9 cellular contexts compared by ENCODE assay signal in genomic region chr10:11663763-11664555, GRCh38. TPM values are rescaled to one million over a fixed set of nuclear protein-coding genes. Genes with fewer than 3 reads are reported as not detected.
DNase-seq lines count a peak whose midpoint lies in the region; ATAC-seq and TF ChIP-seq lines count a peak whose summit lies in the region.
"Had no signal": no experiment of that assay in that cellular context is flagged by ENCODE, and none has a peak within 500 bp of the region (broad histone marks: within the 10 kb centered on the region; RNA-seq: fewer than 3 reads in every experiment).

No MANE protein-coding gene starts in this region.

- no peak overlapping the region for H2AFZ ChIP-seq in smooth muscle cell (ENCODE audit: low read depth)

- no peaks in the 10 kb centered on the region for H3K9me3 ChIP-seq in HEK293 (ENCODE audit: control insufficient read depth, insufficient read depth, low read depth, low read length)
- H3K9me3 ChIP-seq in smooth muscle cell (replicated peaks; ENCODE audit: low read depth), result no peaks in the 10 kb centered on the region

- H3K4me1 ChIP-seq in HEK293 (ENCODE audit: control insufficient read depth, insufficient read depth, low read length), result no peaks in the 10 kb centered on the region
- H3K4me1 ChIP-seq in smooth muscle cell (ENCODE audit: low read depth), result no peaks in the 10 kb centered on the region

- no peak overlapping the region for H3K9ac ChIP-seq in smooth muscle cell (ENCODE audit: low read depth)

- POLR2A ChIA-PET in HEK293 (lab: Yijun Ruan, JAX), result no interaction called here

- CTCF ChIA-PET in HEK293 (lab: Yijun Ruan, JAX), result no interaction called here

- H3K27me3 ChIP-seq in smooth muscle cell (ENCODE audit: low read depth), result no peaks in the 10 kb centered on the region

- no peaks in the 10 kb centered on the region for H3F3A ChIP-seq in smooth muscle cell (ENCODE audit: low read depth)

- DNase-seq in smooth muscle cell (lab: John Stamatoyannopoulos, UW; ENCODE audit: unreplicated experiment), result no peak
- no peak for DNase-seq in stimulated activated CD4-positive, alpha-beta T cell treated with anti-CD3 and anti-CD28 coated beads, Interleukin-2, amount 100 ng/mL, for 24 hours
- DNase-seq in T1000 (lab: John Stamatoyannopoulos, UW), result no peak
- DNase-seq in NCI-H128 (lab: John Stamatoyannopoulos, UW; ENCODE audit: unreplicated experiment), result no peak
- DNase-seq: activated T-cell treated with anti-CD3 and anti-CD28 coated beads, Interleukin-2, amount 50 U/mL, for 24 hours had no signal

- no peak overlapping the region for H3K4me2 ChIP-seq in smooth muscle cell

- H3K36me3 ChIP-seq in HEK293 (ENCODE audit: control insufficient read depth in 2 of 2, insufficient read depth in 1 of 2, low read length in 2 of 2), result no peaks in the 10 kb centered on the region
- H3K36me3 ChIP-seq in smooth muscle cell (ENCODE audit: low read depth), result no peaks in the 10 kb centered on the region

- WGBS in smooth muscle cell (ENCODE audit: low lambda C conversion rate), result 89% methylated on average over 13 of the region's 13 CpGs

- H3K27ac ChIP-seq in HEK293 (ENCODE audit: extremely low read depth, low read depth, low read length) (no peak overlapping the region), smooth muscle cell (ENCODE audit: low read depth) (peak overlapping the region; percentile 16)

- H3K79me2 ChIP-seq in smooth muscle cell (ENCODE audit: low read depth), result no peaks in the 10 kb centered on the region

- no peak for TF ChIP-seq CTCF in HEK293 (tag by site-specific recombination; IDR thresholded peaks at IDR 0.05)
- TF ChIP-seq CTCF in smooth muscle cell (IDR thresholded peaks at IDR 0.05; ENCODE audit: borderline replicate concordance, insufficient read depth, poor library complexity, severe bottlenecking), result no peak

- H3K4me3 ChIP-seq in HEK293 (ENCODE audit: low read depth, low read length) (no peak overlapping the region), smooth muscle cell (no peak overlapping the region)

- no peaks in the 10 kb centered on the region for H4K20me1 ChIP-seq in smooth muscle cell (ENCODE audit: low read depth)

- peak; percentile 80 for ATAC-seq in GM18909 (IDR thresholded peaks at IDR 0.05; ENCODE audit: poor library complexity, unreplicated experiment)
- ATAC-seq in HG03521 (IDR thresholded peaks at IDR 0.05; ENCODE audit: unreplicated experiment), result peak; percentile 79
- ATAC-seq: SK-N-SH treated with all-trans-retinoic acid at 6 μM for 48 hours had no signal

TF ChIP-seq in HEK293, 187 proteins besides CTCF, POLR2A, EP300 and RAD21:
- no peak for TF ChIP-seq ZFP69B (tag by site-specific recombination; IDR thresholded peaks at IDR 0.05)
- peak; percentile 37; the same call in 1 of the 2 replicates for TF ChIP-seq ZNF555 (tag by site-specific recombination; conservative IDR thresholded peaks at IDR 0.05)
- TF ChIP-seq ZFHX2 (tag by site-specific recombination; conservative IDR thresholded peaks at IDR 0.05), result peak; percentile 78
- peak; percentile 82 for TF ChIP-seq EGR2 (tag by site-specific recombination; IDR thresholded peaks at IDR 0.05; ENCODE audit: low read depth)
- TF ChIP-seq MYNN (tag by site-specific recombination; IDR thresholded peaks at IDR 0.05; ENCODE audit: borderline replicate concordance), result no peak

RNA-seq across cellular contexts. Expression of gene USP6NL, which starts 52.5 kb away (rescaled TPM):
- total RNA-seq in smooth muscle cell, result 32.8 and 34.0 TPM in 2 replicates
- 12.0 and 16.1 TPM in 2 replicates for polyA plus RNA-seq in smooth muscle cell
